10 cellular contexts compared by ENCODE assay signal in genomic region chr10:59879363-59879935, GRCh38. TPM values are rescaled to one million over a fixed set of nuclear protein-coding genes. Genes with fewer than 3 reads are reported as not detected.
DNase-seq lines count a peak whose midpoint lies in the region; ATAC-seq and TF ChIP-seq lines count a peak whose summit lies in the region.
"Had no signal": no experiment of that assay in that cellular context is flagged by ENCODE, and none has a peak within 500 bp of the region (broad histone marks: within the 10 kb centered on the region; RNA-seq: fewer than 3 reads in every experiment).

No MANE protein-coding gene starts in this region.

- H3K36me3 Mint-ChIP-seq in activated CD8-positive, alpha-beta T cell treated with anti-CD3 and anti-CD28 coated beads, Interleukin-2, amount 10 ng/mL, durations not matched to agents 7 days and 5 days (ENCODE audit: low read depth), result peaks cover 6% of the 10 kb centered on the region
- H3K36me3 Mint-ChIP-seq in WTC11, result no peaks in the 10 kb centered on the region
- no peaks in the 10 kb centered on the region for H3K36me3 Mint-ChIP-seq in glutamatergic neuron (ENCODE audit: unreplicated experiment)

- CTCF ChIA-PET in activated CD8-positive, alpha-beta T cell treated with anti-CD3 and anti-CD28 coated beads, Interleukin-2, amount 10 ng/mL, durations not matched to agents 7 days and 5 days (lab: Charles Lee), result interaction anchor here (1.3 to 2.9 kb wide), 5 partner anchors 9 to 28 kb away, joined by 3 to 35 read pairs (median 10); partner anchors contain the start of gene CCDC6
- CTCF ChIA-PET in WTC11 (lab: Charles Lee), result interaction anchor here (1.1 kb wide), 1 partner anchor 49 kb away, joined by 5 read pairs; no protein-coding TSS in a partner anchor

- H3K27me3 ChIP-seq in H7 (ENCODE audit: control insufficient read depth, insufficient read depth, low read length), result no peaks in the 10 kb centered on the region
- H3K27me3 ChIP-seq: breast epithelium had no signal

- TF ChIP-seq CTCF in GM12865 (IDR thresholded peaks at IDR 0.05; ENCODE audit: insufficient read depth, low read depth, low read length, missing control alignments) (no peak), WTC11 (IDR thresholded peaks at IDR 0.05) (no peak), glutamatergic neuron (IDR thresholded peaks at IDR 0.05; ENCODE audit: partially characterized antibody, unreplicated experiment) (no peak)

- H3K9me3 Mint-ChIP-seq in activated CD8-positive, alpha-beta T cell treated with anti-CD3 and anti-CD28 coated beads, Interleukin-2, amount 10 ng/mL, durations not matched to agents 7 days and 5 days (ENCODE audit: insufficient read depth), result no peaks in the 10 kb centered on the region
- no peaks in the 10 kb centered on the region for H3K9me3 Mint-ChIP-seq in WTC11
- peaks cover 1% of the 10 kb centered on the region for H3K9me3 Mint-ChIP-seq in glutamatergic neuron (ENCODE audit: unreplicated experiment)

- H3K4me1 Mint-ChIP-seq in activated CD8-positive, alpha-beta T cell treated with anti-CD3 and anti-CD28 coated beads, Interleukin-2, amount 10 ng/mL, durations not matched to agents 7 days and 5 days (ENCODE audit: low read depth), result peaks cover 64% of the 10 kb centered on the region
- H3K4me1 Mint-ChIP-seq in WTC11, result peaks cover 71% of the 10 kb centered on the region
- peaks cover 5% of the 10 kb centered on the region for H3K4me1 Mint-ChIP-seq in glutamatergic neuron (ENCODE audit: low read depth, unreplicated experiment)

- peak overlapping the region; percentile 59 for H3K27ac Mint-ChIP-seq in activated CD8-positive, alpha-beta T cell treated with anti-CD3 and anti-CD28 coated beads, Interleukin-2, amount 10 ng/mL, durations not matched to agents 7 days and 5 days
- no peak overlapping the region for H3K27ac Mint-ChIP-seq in WTC11
- no peak overlapping the region for H3K27ac Mint-ChIP-seq in glutamatergic neuron (ENCODE audit: unreplicated experiment)

- no peaks in the 10 kb centered on the region for H3K27me3 Mint-ChIP-seq in activated CD8-positive, alpha-beta T cell treated with anti-CD3 and anti-CD28 coated beads, Interleukin-2, amount 10 ng/mL, durations not matched to agents 7 days and 5 days (ENCODE audit: low read depth)
- H3K27me3 Mint-ChIP-seq in WTC11 (ENCODE audit: low read depth) (no peaks in the 10 kb centered on the region), glutamatergic neuron (ENCODE audit: unreplicated experiment) (no peaks in the 10 kb centered on the region)

- no peak overlapping the region; the same call in 1 of the 2 replicates for H3K4me3 ChIP-seq in GM12865 (ENCODE audit: low read depth, low read length)
- no peak overlapping the region for H3K4me3 ChIP-seq in H7 (ENCODE audit: insufficient read depth, low read depth, low read length)
- H3K4me3 ChIP-seq: breast epithelium had no signal

- POLR2A ChIA-PET in activated CD8-positive, alpha-beta T cell treated with anti-CD3 and anti-CD28 coated beads, Interleukin-2, amount 10 ng/mL, durations not matched to agents 7 days and 5 days (lab: Charles Lee), result interaction anchor here (0.8 to 3.4 kb wide), 3 partner anchors 9 to 29 kb away, joined by 3 to 19 read pairs (median 4); partner anchors contain the start of gene CCDC6
- POLR2A ChIA-PET in WTC11 (lab: Charles Lee), result no interaction called here

- peak overlapping the region; percentile 23 for H3K4me3 Mint-ChIP-seq in activated CD8-positive, alpha-beta T cell treated with anti-CD3 and anti-CD28 coated beads, Interleukin-2, amount 10 ng/mL, durations not matched to agents 7 days and 5 days
- no peak overlapping the region for H3K4me3 Mint-ChIP-seq in WTC11
- H3K4me3 Mint-ChIP-seq in glutamatergic neuron (ENCODE audit: unreplicated experiment), result no peak overlapping the region

- DNase-seq in GM12865 (ENCODE audit: low read depth) (peak; percentile 67), H7 (no peak), WTC11 (ENCODE audit: low spot score) (no peak), glutamatergic neuron (no peak), AG08396 (ENCODE audit: low spot score) (no peak)
- no peak for DNase-seq in activated CD8-positive, alpha-beta T cell treated with anti-CD3 and anti-CD28 coated beads, Interleukin-2, amount 10 ng/mL, durations not matched to agents 7 days and 5 days
- DNase-seq: stimulated activated CD4-positive, alpha-beta T cell treated with anti-CD3 and anti-CD28 coated beads, Interleukin-2, amount 100 ng/mL, for 48 hours had no signal

- ATAC-seq in GM19452 (IDR thresholded peaks at IDR 0.05; ENCODE audit: unreplicated experiment), result peak; percentile 46
- ATAC-seq in HG03064 (IDR thresholded peaks at IDR 0.05; ENCODE audit: low read depth, unreplicated experiment), result peak; percentile 34
- ATAC-seq in activated CD8-positive, alpha-beta T cell treated with anti-CD3 and anti-CD28 coated beads, Interleukin-2, amount 10 ng/mL, durations not matched to agents 7 days and 5 days, result peak; percentile 42
- no peak for ATAC-seq in WTC11

- no peaks in the 10 kb centered on the region for H3K36me3 ChIP-seq in H7 (replicated peaks; ENCODE audit: control insufficient read depth, insufficient read depth, low read length)
- H3K36me3 ChIP-seq: breast epithelium had no signal

TF ChIP-seq in WTC11, 78 proteins besides CTCF, POLR2A, EP300 and RAD21:
- no peak for TF ChIP-seq JUN (CRISPR knock-in tag; IDR thresholded peaks at IDR 0.05)
- TF ChIP-seq GABPB1 (CRISPR knock-in tag; IDR thresholded peaks at IDR 0.05), result no peak
- no peak for TF ChIP-seq ZNF232 (CRISPR knock-in tag; IDR thresholded peaks at IDR 0.05)
- no peak for TF ChIP-seq ZNF121 (CRISPR knock-in tag; IDR thresholded peaks at IDR 0.05)
TF ChIP-seq in WTC11: peak in this region for 0.

RNA-seq across cellular contexts. Expression of gene CCDC6, which starts 26.9 kb away (rescaled TPM):
- total RNA-seq in activated CD8-positive, alpha-beta T cell treated with anti-CD3 and anti-CD28 coated beads, Interleukin-2, amount 10 ng/mL, durations not matched to agents 7 days and 5 days, result 10 to 100 TPM; 18.3 to 19.4 TPM
- total RNA-seq in H7 (2014; rRNA removed; shearing (Covaris generic)), result 22.0 and 27.7 TPM in 2 replicates
- total RNA-seq in WTC11 (2021) (48.4 to 55.2 TPM (median 49.8 TPM) in 3 replicates), glutamatergic neuron (ENCODE audit: unreplicated experiment) (28.1 TPM)
